8 cellular contexts compared by ENCODE assay signal in the genomic region with DNA sequence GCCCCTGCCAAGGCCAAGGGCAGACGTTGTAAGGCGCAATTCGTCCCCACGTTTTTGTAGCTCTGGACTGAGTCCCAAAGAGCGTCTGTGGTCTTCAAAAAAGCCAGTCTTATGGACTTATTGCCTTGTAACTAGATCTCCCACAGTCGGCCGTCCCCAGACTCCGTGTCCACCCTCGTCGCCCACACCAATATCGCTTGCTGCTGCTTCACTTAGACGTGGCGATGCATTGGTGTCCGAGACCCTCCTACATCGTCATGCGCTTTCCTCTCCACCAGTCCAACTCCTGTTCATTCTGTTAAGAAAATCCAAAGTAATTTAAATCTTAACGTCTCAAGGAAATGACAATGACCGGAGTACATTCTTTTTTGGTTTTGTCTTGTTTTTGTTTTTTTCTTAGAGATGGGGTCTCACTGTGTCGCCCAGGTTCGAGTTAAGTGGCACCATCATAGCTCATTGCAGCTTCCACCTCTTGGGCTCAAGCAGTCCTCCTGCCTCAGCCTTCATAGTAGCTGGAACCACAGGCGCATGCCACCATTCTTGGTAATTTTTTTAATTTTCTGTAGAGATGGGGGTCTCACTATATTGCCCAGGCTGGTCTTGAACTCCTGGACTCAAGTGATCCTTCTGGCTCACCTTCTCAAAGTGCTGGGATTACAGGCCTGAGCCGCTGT. TPM values are rescaled to one million over a fixed set of nuclear protein-coding genes. Genes with fewer than 3 reads are reported as not detected.
DNase-seq lines count a peak whose midpoint lies in the region; ATAC-seq, FAIRE-seq and TF ChIP-seq lines count a peak whose summit lies in the region.

No MANE protein-coding gene starts in this region.

- peaks cover 16% of the 10 kb centered on the region for H3K36me3 Mint-ChIP-seq in activated CD8-positive, alpha-beta memory T cell treated with anti-CD3 and anti-CD28 coated beads, Interleukin-2, amount 10 ng/mL, durations not matched to agents 7 days and 5 days
- peaks cover 24% of the 10 kb centered on the region for H3K36me3 Mint-ChIP-seq in activated CD8-positive, alpha-beta T cell treated with anti-CD3 and anti-CD28 coated beads for 36 hours (ENCODE audit: low read depth)

- TF ChIP-seq CTCF in activated CD8-positive, alpha-beta T cell treated with anti-CD3 and anti-CD28 coated beads for 36 hours (IDR thresholded peaks at IDR 0.05), result no peak
- TF ChIP-seq CTCF in right atrium auricular region (IDR thresholded peaks at IDR 0.05) (no peak), GM10248 (IDR thresholded peaks at IDR 0.05; ENCODE audit: control extremely low read depth, extremely low read depth, low read depth, missing control alignments) (no peak)

- no peaks in the 10 kb centered on the region for H3K9me3 Mint-ChIP-seq in activated CD8-positive, alpha-beta memory T cell treated with anti-CD3 and anti-CD28 coated beads, Interleukin-2, amount 10 ng/mL, durations not matched to agents 7 days and 5 days (ENCODE audit: low read depth)
- no peaks in the 10 kb centered on the region for H3K9me3 Mint-ChIP-seq in activated CD8-positive, alpha-beta T cell treated with anti-CD3 and anti-CD28 coated beads for 36 hours

- peaks cover 0 to 48% of the 10 kb centered on the region in 2 donors for H3K4me1 ChIP-seq in right atrium auricular region
- peaks cover 2 to 5% of the 10 kb centered on the region in 2 donors for H3K4me1 ChIP-seq in small intestine (ENCODE audit: control insufficient read depth in 2 of 2, insufficient read depth in 1 of 2, low read depth in 1 of 2, low read length in 1 of 2)

- peak overlapping the region; percentile 97 to 98 for H3K4me3 ChIP-seq in right atrium auricular region
- H3K4me3 ChIP-seq in small intestine (ENCODE audit: low read depth in 1 of 2, low read length in 2 of 2), result peak overlapping the region; percentile 71 to 76

- intact Hi-C loops in activated CD8-positive, alpha-beta T cell treated with anti-CD3 and anti-CD28 coated beads for 36 hours (cut with micrococcal nuclease), result no loop called here

- H3K36me3 ChIP-seq in right atrium auricular region (peaks cover 9% of the 10 kb centered on the region), small intestine (ENCODE audit: control insufficient read depth in 2 of 2, insufficient read depth in 2 of 2, low read length in 2 of 2) (no peaks in the 10 kb centered on the region)

- no peak for DNase-seq in activated CD8-positive, alpha-beta memory T cell treated with anti-CD3 and anti-CD28 coated beads, Interleukin-2, amount 10 ng/mL, durations not matched to agents 7 days and 5 days
- no peak for DNase-seq in activated CD8-positive, alpha-beta memory T cell treated with anti-CD3 and anti-CD28 coated beads for 24 hours
- DNase-seq in activated CD8-positive, alpha-beta T cell treated with anti-CD3 and anti-CD28 coated beads for 36 hours, result no peak
- DNase-seq in right atrium auricular region (ENCODE audit: low spot score) (no peak), small intestine (no peak), Kasumi-1 (lab: John Stamatoyannopoulos, UW) (no peak), GM10248 (ENCODE audit: extremely low spot score) (no peak)

- no peak for ATAC-seq in activated CD8-positive, alpha-beta memory T cell treated with anti-CD3 and anti-CD28 coated beads, Interleukin-2, amount 10 ng/mL, durations not matched to agents 7 days and 5 days
- ATAC-seq in activated CD8-positive, alpha-beta T cell treated with anti-CD3 and anti-CD28 coated beads for 36 hours, result no peak
- no peak for ATAC-seq in GM18907 (IDR thresholded peaks at IDR 0.05; ENCODE audit: unreplicated experiment)

- no peak for FAIRE-seq in small intestine (lab: Jason Lieb, UNC)

- POLR2A ChIA-PET in activated CD8-positive, alpha-beta T cell treated with anti-CD3 and anti-CD28 coated beads for 36 hours (lab: Charles Lee), result interaction anchor here (0.8 to 2.7 kb wide), 11 partner anchors 12 to 198 kb away, joined by 3 to 11 read pairs (median 4); a partner anchor contains a TSS
- POLR2A ChIA-PET in GM10248 (lab: Yijun Ruan, JAX), result interaction anchor here (1.1 kb wide), 1 partner anchor 25 kb away, joined by 3 read pairs; no protein-coding TSS in a partner anchor

- H3K9me3 ChIP-seq in right atrium auricular region (no peaks in the 10 kb centered on the region), small intestine (ENCODE audit: control insufficient read depth, low read depth) (no peaks in the 10 kb centered on the region)

- CTCF ChIA-PET in activated CD8-positive, alpha-beta memory T cell treated with anti-CD3 and anti-CD28 coated beads, Interleukin-2, amount 10 ng/mL, durations not matched to agents 7 days and 5 days (lab: Charles Lee), result interaction anchor here (0.9 to 3.8 kb wide), 6 partner anchors 11 to 418 kb away, joined by 3 to 21 read pairs (median 4); a partner anchor contains a TSS
- CTCF ChIA-PET in activated CD8-positive, alpha-beta T cell treated with anti-CD3 and anti-CD28 coated beads for 36 hours (lab: Charles Lee), result interaction anchor here (0.7 to 1.7 kb wide), 7 partner anchors 9 to 115 kb away, joined by 3 to 6 read pairs (median 3); no protein-coding TSS in a partner anchor
- CTCF ChIA-PET in GM10248 (lab: Yijun Ruan, JAX), result interaction anchor here (0.6 to 2.9 kb wide), 4 partner anchors 15 to 153 kb away, joined by 3 to 14 read pairs (median 3); no protein-coding TSS in a partner anchor

- peak overlapping the region; percentile 96 for H3K4me3 Mint-ChIP-seq in activated CD8-positive, alpha-beta memory T cell treated with anti-CD3 and anti-CD28 coated beads, Interleukin-2, amount 10 ng/mL, durations not matched to agents 7 days and 5 days
- H3K4me3 Mint-ChIP-seq in activated CD8-positive, alpha-beta T cell treated with anti-CD3 and anti-CD28 coated beads for 36 hours, result peak overlapping the region; percentile 98

- H3K27ac ChIP-seq in right atrium auricular region (peak overlapping the region; percentile 89 to 91), small intestine (ENCODE audit: low read depth in 1 of 2, low read length in 1 of 2) (peak overlapping the region; percentile 79 to 92)

- peak overlapping the region; percentile 90 for H3K27ac Mint-ChIP-seq in activated CD8-positive, alpha-beta memory T cell treated with anti-CD3 and anti-CD28 coated beads, Interleukin-2, amount 10 ng/mL, durations not matched to agents 7 days and 5 days
- peak overlapping the region; percentile 95 for H3K27ac Mint-ChIP-seq in activated CD8-positive, alpha-beta T cell treated with anti-CD3 and anti-CD28 coated beads for 36 hours

- no peaks in the 10 kb centered on the region for H3K27me3 Mint-ChIP-seq in activated CD8-positive, alpha-beta memory T cell treated with anti-CD3 and anti-CD28 coated beads, Interleukin-2, amount 10 ng/mL, durations not matched to agents 7 days and 5 days
- no peaks in the 10 kb centered on the region for H3K27me3 Mint-ChIP-seq in activated CD8-positive, alpha-beta T cell treated with anti-CD3 and anti-CD28 coated beads for 36 hours

- H3K4me1 Mint-ChIP-seq in activated CD8-positive, alpha-beta memory T cell treated with anti-CD3 and anti-CD28 coated beads, Interleukin-2, amount 10 ng/mL, durations not matched to agents 7 days and 5 days, result peaks cover 56% of the 10 kb centered on the region
- peaks cover 54% of the 10 kb centered on the region for H3K4me1 Mint-ChIP-seq in activated CD8-positive, alpha-beta T cell treated with anti-CD3 and anti-CD28 coated beads for 36 hours (ENCODE audit: low read depth)

- H3K27me3 ChIP-seq in right atrium auricular region (no peaks in the 10 kb centered on the region), small intestine (ENCODE audit: control insufficient read depth in 2 of 2, insufficient read depth in 2 of 2, low read length in 2 of 2) (no peaks in the 10 kb centered on the region)

- 17 to 26% (median 20%) methylated on average over 22 of the region's 22 CpGs for WGBS in small intestine, 3 donors

RNA-seq across cellular contexts. Expression of a gene that starts 0.9 kb away (rescaled TPM):
- 10 to 100 TPM; 16.0 to 23.1 TPM for total RNA-seq in activated CD8-positive, alpha-beta memory T cell treated with anti-CD3 and anti-CD28 coated beads, Interleukin-2, amount 10 ng/mL, durations not matched to agents 7 days and 5 days
- 10 to 100 TPM in 1 of 2 experiments, 1 to 10 TPM in 1; 9.7 to 10.9 TPM for total RNA-seq in activated CD8-positive, alpha-beta T cell treated with anti-CD3 and anti-CD28 coated beads for 36 hours
- 10 to 100 TPM; 36.4 to 48.8 TPM for total RNA-seq in right atrium auricular region
- polyA plus RNA-seq in small intestine, result 10 to 100 TPM; 10.3 to 14.5 (median 12.0) TPM

RNA-seq across cellular contexts. Expression of a gene that starts 33.5 kb away (rescaled TPM):
- 100 to 1,000 TPM in 1 of 2 experiments, 10 to 100 TPM in 1; 80.4 to 143 TPM for total RNA-seq in activated CD8-positive, alpha-beta memory T cell treated with anti-CD3 and anti-CD28 coated beads, Interleukin-2, amount 10 ng/mL, durations not matched to agents 7 days and 5 days
- 100 to 1,000 TPM; 192 to 194 TPM for total RNA-seq in activated CD8-positive, alpha-beta T cell treated with anti-CD3 and anti-CD28 coated beads for 36 hours
- total RNA-seq in right atrium auricular region, result 10 to 100 TPM; 21.4 to 30.0 TPM
- 10 to 100 TPM; 14.1 to 40.5 (median 16.5) TPM for polyA plus RNA-seq in small intestine
